In the genomic region with DNA sequence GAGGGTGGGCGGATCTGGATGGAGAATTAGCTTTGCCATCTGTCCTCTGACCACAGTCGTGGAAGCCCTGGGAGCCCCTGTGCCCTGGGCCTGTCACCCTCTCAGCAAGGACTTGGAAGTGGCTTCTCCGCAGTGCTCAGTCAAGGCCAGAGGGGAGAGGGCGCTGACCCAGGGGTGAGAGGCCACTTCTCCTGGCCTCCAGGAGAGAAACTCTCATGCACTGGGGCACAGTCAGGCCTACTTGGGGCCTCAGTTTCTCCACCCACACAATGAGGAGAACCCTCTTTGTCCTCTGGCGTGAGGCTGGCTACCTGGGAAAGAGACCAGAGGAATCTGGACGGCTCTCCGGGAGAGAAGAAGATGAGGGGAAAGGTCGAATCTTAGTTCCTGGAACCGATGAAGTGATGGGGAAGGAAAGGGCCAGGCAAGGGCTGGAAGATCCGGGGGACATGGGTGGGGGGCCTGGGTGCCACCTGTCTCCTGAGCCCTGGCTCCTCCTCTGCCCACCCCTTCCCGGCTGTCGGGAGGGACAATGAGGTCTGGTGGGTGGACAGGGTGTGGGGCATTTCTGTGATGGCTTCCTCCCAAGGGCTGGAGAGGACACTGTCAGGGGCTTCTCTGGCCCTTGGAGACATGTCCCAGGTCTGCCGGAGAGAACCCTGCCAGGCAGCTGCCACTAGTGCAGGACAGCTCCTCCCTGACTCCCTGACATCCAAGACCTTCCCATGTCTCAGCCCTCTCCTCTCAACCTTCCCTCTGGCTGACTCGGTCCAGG, we compare ENCODE assay signal across 1 cellular context.
TF ChIP-seq lines count a peak whose summit lies in the region.

No MANE protein-coding gene starts in this region.

TF ChIP-seq in HepG2, 621 proteins besides CTCF, POLR2A, EP300 and RAD21:
- TF ChIP-seq, protein P1, sequence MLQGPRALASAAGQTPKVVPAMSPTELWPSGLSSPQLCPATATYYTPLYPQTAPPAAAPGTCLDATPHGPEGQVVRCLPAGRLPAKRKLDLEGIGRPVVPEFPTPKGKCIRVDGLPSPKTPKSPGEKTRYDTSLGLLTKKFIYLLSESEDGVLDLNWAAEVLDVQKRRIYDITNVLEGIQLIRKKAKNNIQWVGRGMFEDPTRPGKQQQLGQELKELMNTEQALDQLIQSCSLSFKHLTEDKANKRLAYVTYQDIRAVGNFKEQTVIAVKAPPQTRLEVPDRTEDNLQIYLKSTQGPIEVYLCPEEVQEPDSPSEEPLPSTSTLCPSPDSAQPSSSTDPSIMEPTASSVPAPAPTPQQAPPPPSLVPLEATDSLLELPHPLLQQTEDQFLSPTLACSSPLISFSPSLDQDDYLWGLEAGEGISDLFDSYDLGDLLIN (CRISPR knock-in tag; IDR thresholded peaks at IDR 0.05; ENCODE audit: borderline replicate concordance): no peak
- peak; percentile 23 for TF ChIP-seq AGO2 (optimal IDR thresholded peaks at IDR 0.05; ENCODE audit: low read depth, low read length)
